8 cellular contexts compared by ENCODE assay signal in the genomic region with DNA sequence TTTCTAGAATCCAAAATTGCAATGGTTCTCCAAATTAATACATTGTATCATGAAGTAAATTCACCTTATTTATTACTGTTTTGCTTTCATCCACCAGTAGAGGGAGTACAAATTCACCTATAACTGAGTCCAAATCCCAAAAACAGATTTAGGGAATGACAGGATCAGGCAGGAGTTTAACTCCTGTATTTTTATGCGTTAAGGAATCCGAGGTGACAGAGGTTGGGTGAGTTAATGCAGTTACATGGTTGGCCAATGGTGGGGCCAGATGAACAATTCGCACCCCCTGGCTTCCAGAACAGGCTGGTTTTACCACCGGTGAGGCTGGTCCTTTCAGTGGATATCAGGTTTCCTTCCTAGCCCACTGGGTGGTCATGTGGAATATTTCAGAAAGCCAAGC.
DNase-seq lines count a peak whose midpoint lies in the region; ATAC-seq and TF ChIP-seq lines count a peak whose summit lies in the region.

No MANE protein-coding gene starts in this region.

- no peak for DNase-seq in AG09309 (ENCODE audit: low read depth)
- DNase-seq in HFF-Myc (ENCODE audit: extremely low read depth, low read depth) = peak; percentile 17
- DNase-seq in amniotic epithelial cell (ENCODE audit: low read depth) = peak; percentile 44
- DNase-seq in left colon = no peak
- no peak for DNase-seq in mucosa of gallbladder (ENCODE audit: low spot score)
- DNase-seq in central memory CD4-positive, alpha-beta T cell = no peak
- no peak for DNase-seq in activated CD4-positive, alpha-beta T cell treated with anti-CD3 and anti-CD28 coated beads, Interleukin-2, amount 50 U/mL, for 48 hours

- TF ChIP-seq CTCF in AG09309 (IDR thresholded peaks at IDR 0.05; ENCODE audit: control insufficient read depth, insufficient read depth, low read depth, low read length, missing control alignments) (peak; percentile 57), HFF-Myc (IDR thresholded peaks at IDR 0.05; ENCODE audit: low read depth, low read length, missing control alignments) (peak; percentile 51)

- intact Hi-C loops in left colon (cut with DNase I, micrococcal nuclease) = no loop called here

- H3K4me3 ChIP-seq in AG09309 (ENCODE audit: control insufficient read depth, low read depth, low read length) (no peak overlapping the region), HFF-Myc (replicated peaks; ENCODE audit: low read depth, low read length) (no peak overlapping the region)

- ATAC-seq in left colon (peak; percentile 49), HG03457 (IDR thresholded peaks at IDR 0.05; ENCODE audit: unreplicated experiment) (no peak)

Comparison
In these comparisons a context has a peak if more than half of its experiments do, and no peak if none do; other contexts are left out.
1. DNase-seq: peak in HFF-Myc (single experiment) and amniotic epithelial cell (single experiment); none in AG09309 (single experiment), left colon (0 of 2), mucosa of gallbladder (single experiment), central memory CD4-positive, alpha-beta T cell (single experiment) and activated CD4-positive, alpha-beta T cell treated with anti-CD3 and anti-CD28 coated beads, Interleukin-2, amount 50 U/mL, for 48 hours (0 of 2).